ENCODE assay signal across 12 cellular contexts in the genomic region with DNA sequence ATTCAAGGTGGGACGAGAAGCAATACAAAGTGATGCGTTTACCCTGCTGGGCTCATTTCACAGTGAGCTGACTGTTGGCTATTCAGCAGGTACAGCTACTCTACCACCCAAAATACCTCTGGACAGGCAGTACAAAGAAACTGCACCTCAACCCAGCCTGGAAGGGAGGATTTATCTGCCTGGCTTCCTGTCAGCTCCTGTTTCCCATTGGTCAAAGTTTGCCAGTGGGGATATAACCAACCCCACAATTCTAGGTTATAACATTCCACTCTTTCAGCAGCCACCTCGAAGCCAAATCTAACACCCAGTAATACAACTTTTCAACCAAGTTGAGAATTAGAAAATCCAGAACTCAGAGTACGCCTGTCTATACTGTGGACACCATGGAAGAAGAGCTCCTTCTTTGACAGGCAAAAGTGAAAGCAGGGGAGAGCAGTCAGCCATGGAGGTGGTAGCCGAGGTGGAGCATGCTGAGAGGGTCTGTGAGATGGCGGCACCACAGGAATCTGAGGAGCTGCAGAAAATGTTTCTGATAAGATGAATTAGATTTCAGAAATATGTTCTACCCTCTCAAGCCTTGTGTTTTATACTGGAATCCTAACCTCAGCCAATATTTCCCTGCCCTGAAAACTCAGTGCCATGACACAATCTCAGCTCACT. TPM values are rescaled to one million over a fixed set of nuclear protein-coding genes. Genes with fewer than 3 reads are reported as not detected.
DNase-seq lines count a peak whose midpoint lies in the region; ATAC-seq, FAIRE-seq and TF ChIP-seq lines count a peak whose summit lies in the region.
"Had no signal": no experiment of that assay in that cellular context is flagged by ENCODE, and none has a peak within 500 bp of the region (broad histone marks: within the 10 kb centered on the region; RNA-seq: fewer than 3 reads in every experiment).

No MANE protein-coding gene starts in this region.

- H3K36me3 Mint-ChIP-seq in activated CD8-positive, alpha-beta T cell treated with anti-CD3 and anti-CD28 coated beads, Interleukin-2, amount 10 ng/mL, durations not matched to agents 7 days and 5 days (ENCODE audit: low read depth), result no peaks in the 10 kb centered on the region

- POLR2A ChIA-PET in activated CD8-positive, alpha-beta T cell treated with anti-CD3 and anti-CD28 coated beads, Interleukin-2, amount 10 ng/mL, durations not matched to agents 7 days and 5 days (lab: Charles Lee), result no interaction called here

- H3K9me3 ChIP-seq in small intestine (ENCODE audit: control insufficient read depth, low read depth) (no peaks in the 10 kb centered on the region), vagina (no peaks in the 10 kb centered on the region)

- H3K27ac ChIP-seq in small intestine (ENCODE audit: low read depth in 1 of 2, low read length in 1 of 2) (no peak overlapping the region), vagina (no peak overlapping the region)
- H3K27ac ChIP-seq: SK-N-MC had no signal

- H3K4me3 Mint-ChIP-seq in activated CD8-positive, alpha-beta T cell treated with anti-CD3 and anti-CD28 coated beads, Interleukin-2, amount 10 ng/mL, durations not matched to agents 7 days and 5 days, result no peak overlapping the region

- H3K27ac Mint-ChIP-seq in activated CD8-positive, alpha-beta T cell treated with anti-CD3 and anti-CD28 coated beads, Interleukin-2, amount 10 ng/mL, durations not matched to agents 7 days and 5 days, result no peak overlapping the region

- no peaks in the 10 kb centered on the region for H3K36me3 ChIP-seq in small intestine (ENCODE audit: control insufficient read depth in 2 of 2, insufficient read depth in 2 of 2, low read length in 2 of 2)
- H3K36me3 ChIP-seq in vagina, result no peaks in the 10 kb centered on the region

- H3K27me3 Mint-ChIP-seq in activated CD8-positive, alpha-beta T cell treated with anti-CD3 and anti-CD28 coated beads, Interleukin-2, amount 10 ng/mL, durations not matched to agents 7 days and 5 days (ENCODE audit: low read depth), result no peaks in the 10 kb centered on the region

- WGBS in small intestine, 3 donors, result 77 to 87% (median 77%) methylated on average over 6 of the region's 6 CpGs

- H3K4me1 ChIP-seq in small intestine (ENCODE audit: control insufficient read depth in 2 of 2, insufficient read depth in 1 of 2, low read depth in 1 of 2, low read length in 1 of 2), result peaks cover 0 to 3% of the 10 kb centered on the region in 2 donors
- no peaks in the 10 kb centered on the region for H3K4me1 ChIP-seq in vagina

- intact Hi-C loops in vagina (cut with DNase I), result no loop called here

- TF ChIP-seq POLR2A in vagina (IDR thresholded peaks at IDR 0.05), result no peak

- H3K4me3 ChIP-seq in small intestine (ENCODE audit: low read depth in 1 of 2, low read length in 2 of 2) (no peak overlapping the region), vagina (no peak overlapping the region)
- H3K4me3 ChIP-seq: SK-N-MC had no signal

- no peaks in the 10 kb centered on the region for H3K27me3 ChIP-seq in small intestine (ENCODE audit: control insufficient read depth in 2 of 2, insufficient read depth in 2 of 2, low read length in 2 of 2)
- H3K27me3 ChIP-seq in vagina, result no peaks in the 10 kb centered on the region

- peak; percentile 92 for ATAC-seq in GM19324 (IDR thresholded peaks at IDR 0.05; ENCODE audit: low FRiP score, unreplicated experiment)
- ATAC-seq in HG02623 (IDR thresholded peaks at IDR 0.05; ENCODE audit: unreplicated experiment), result peak; percentile 45
- peak; percentile 36 for ATAC-seq in HG03571 (IDR thresholded peaks at IDR 0.05; ENCODE audit: unreplicated experiment)
- ATAC-seq in activated CD8-positive, alpha-beta T cell treated with anti-CD3 and anti-CD28 coated beads, Interleukin-2, amount 10 ng/mL, durations not matched to agents 7 days and 5 days, result no peak

- CTCF ChIA-PET in activated CD8-positive, alpha-beta T cell treated with anti-CD3 and anti-CD28 coated beads, Interleukin-2, amount 10 ng/mL, durations not matched to agents 7 days and 5 days (lab: Charles Lee), result no interaction called here

- no peaks in the 10 kb centered on the region for H3K4me1 Mint-ChIP-seq in activated CD8-positive, alpha-beta T cell treated with anti-CD3 and anti-CD28 coated beads, Interleukin-2, amount 10 ng/mL, durations not matched to agents 7 days and 5 days (ENCODE audit: low read depth)

- TF ChIP-seq CTCF in D721Med (IDR thresholded peaks at IDR 0.05; ENCODE audit: insufficient read depth, missing control alignments), result no peak
- TF ChIP-seq CTCF in vagina (IDR thresholded peaks at IDR 0.05), result no peak

- H3K9me3 Mint-ChIP-seq in activated CD8-positive, alpha-beta T cell treated with anti-CD3 and anti-CD28 coated beads, Interleukin-2, amount 10 ng/mL, durations not matched to agents 7 days and 5 days (ENCODE audit: insufficient read depth), result no peaks in the 10 kb centered on the region

- DNase-seq in small intestine (peak; percentile 32), D721Med (ENCODE audit: insufficient read length, low spot score) (no peak), vagina (ENCODE audit: extremely low spot score in 2 of 2) (no peak)
- DNase-seq in stimulated activated CD8-positive, alpha-beta memory T cell treated with anti-CD3 and anti-CD28 coated beads, Interleukin-4, amount 100 ng/mL, for 48 hours, result no peak
- DNase-seq in activated CD8-positive, alpha-beta T cell treated with anti-CD3 and anti-CD28 coated beads, Interleukin-2, amount 10 ng/mL, durations not matched to agents 7 days and 5 days, result no peak
- DNase-seq: DMS153, hippocampal formation, midbrain had no signal

- FAIRE-seq in small intestine (lab: Jason Lieb, UNC) (no peak), D721Med (lab: Jason Lieb, UNC) (no peak)

RNA-seq across cellular contexts. Expression of gene DUSP19, which starts 10.8 kb away (rescaled TPM):
- polyA plus RNA-seq in small intestine, result 1 to 10 TPM in 2 of 3 donors, under 1 TPM in 1; 0.81 to 2.5 (median 2.0) TPM
- total RNA-seq in vagina, result 1.7 TPM
- total RNA-seq in activated CD8-positive, alpha-beta T cell treated with anti-CD3 and anti-CD28 coated beads, Interleukin-2, amount 10 ng/mL, durations not matched to agents 7 days and 5 days, result under 1 TPM; 0.39 to 0.68 TPM

RNA-seq across cellular contexts. Expression of gene NUP35, which starts 34.9 kb away (rescaled TPM):
- 10 to 100 TPM in 1 of 3 donors, 1 to 10 TPM in 2; 7.0 to 12.0 (median 7.8) TPM for polyA plus RNA-seq in small intestine
- total RNA-seq in vagina, result 18.4 TPM
- total RNA-seq in activated CD8-positive, alpha-beta T cell treated with anti-CD3 and anti-CD28 coated beads, Interleukin-2, amount 10 ng/mL, durations not matched to agents 7 days and 5 days, result 10 to 100 TPM; 18.8 to 21.3 TPM

RNA-seq across cellular contexts. Expression of gene NCKAP1, which starts 51.1 kb away (rescaled TPM):
- 10 to 100 TPM; 60.3 to 81.4 (median 61.6) TPM for polyA plus RNA-seq in small intestine
- total RNA-seq in vagina, result 135 TPM
- total RNA-seq in activated CD8-positive, alpha-beta T cell treated with anti-CD3 and anti-CD28 coated beads, Interleukin-2, amount 10 ng/mL, durations not matched to agents 7 days and 5 days, result under 1 TPM; 0.50 to 0.52 TPM

Comparison
In these comparisons a context has a peak if more than half of its experiments do, and no peak if none do; other contexts are left out.
1. RNA of gene NCKAP1, which starts 51.1 kb away (total RNA-seq): 135 TPM in vagina (single experiment); 0.50 to 0.52 TPM in activated CD8-positive, alpha-beta T cell treated with anti-CD3 and anti-CD28 coated beads, Interleukin-2, amount 10 ng/mL, durations not matched to agents 7 days and 5 days; every median in the first group is over 10 times any median in the second.